20 cellular contexts compared by ENCODE assay signal in the genomic region with DNA sequence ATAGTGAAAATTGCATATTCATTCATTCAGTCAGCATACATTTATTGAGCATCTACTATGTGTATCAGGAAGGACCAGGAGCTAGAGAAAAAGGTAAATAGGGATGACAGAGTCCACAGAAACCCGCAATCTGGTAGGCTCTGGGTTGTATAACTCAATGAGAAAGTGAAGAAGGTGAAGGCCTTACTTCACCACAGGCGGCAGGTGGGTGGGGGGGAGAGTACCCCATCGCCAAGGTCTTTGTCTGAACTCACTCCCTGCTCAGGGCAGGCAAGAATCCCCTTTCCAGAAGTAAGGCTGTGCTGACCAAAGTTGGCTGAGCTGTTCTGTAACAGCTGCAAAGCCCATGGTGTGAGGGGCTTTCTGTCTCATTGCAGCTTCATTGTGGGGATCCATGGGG.
"Had no signal": no experiment of that assay in that cellular context is flagged by ENCODE, and none has a peak within 500 bp of the region (broad histone marks: within the 10 kb centered on the region; RNA-seq: fewer than 3 reads in every experiment).

No MANE protein-coding gene starts in this region.

- H3K4me3 ChIP-seq: dorsolateral prefrontal cortex, esophagus squamous epithelium, hepatocyte, mucosa of descending colon, ovary, right atrium auricular region, sigmoid colon, skin epidermis, testis, tibial nerve had no signal

- H3K36me3 ChIP-seq: esophagus squamous epithelium, ovary, right atrium auricular region, sigmoid colon, tibial nerve had no signal

- DNase-seq: cortex of kidney; dorsolateral prefrontal cortex; effector memory CD4-positive, alpha-beta T cell; esophagus squamous epithelium; foreskin fibroblast; mammary epithelial cell; mucosa of descending colon; naive thymus-derived CD8-positive, alpha-beta T cell; ovary; sigmoid colon; stimulated activated CD4-positive, alpha-beta T cell treated with anti-CD3 and anti-CD28 coated beads, Interleukin-2, amount 100 ng/mL, for 24 hours; stimulated activated CD4-positive, alpha-beta T cell treated with anti-CD3 and anti-CD28 coated beads, Interleukin-4, amount 100 ng/mL, for 4 hours; stimulated activated naive B cell treated with anti-CD40 and anti-IgM and Interleukin-4, amounts not matched to agents 10 μg/mL and 1 μg/mL and 100 μg/mL, for 72 hours; stimulated activated naive CD8-positive, alpha-beta T cell treated with anti-CD3 and anti-CD28 coated beads, Interleukin-15, amount 100 ng/mL, for 72 hours; testis had no signal

- FAIRE-seq: islet of Langerhans had no signal

- H3K27ac Mint-ChIP-seq: naive thymus-derived CD8-positive, alpha-beta T cell; stimulated activated naive B cell treated with anti-CD40 and anti-IgM and Interleukin-4, amounts not matched to agents 10 μg/mL and 1 μg/mL and 100 μg/mL, for 72 hours had no signal

- H2AFZ ChIP-seq: hepatocyte had no signal

- H3K79me2 ChIP-seq: hepatocyte had no signal

- H3K27ac ChIP-seq: dorsolateral prefrontal cortex, esophagus squamous epithelium, hepatocyte, ovary, right atrium auricular region, sigmoid colon, skin epidermis, testis, tibial nerve had no signal

- H3K4me1 ChIP-seq: sigmoid colon had no signal

- H3K27me3 ChIP-seq: dorsolateral prefrontal cortex, hepatocyte, ovary, right atrium auricular region, testis had no signal

- H3K4me2 ChIP-seq: hepatocyte had no signal

- H3K9me3 ChIP-seq: esophagus squamous epithelium, mucosa of descending colon, ovary, right atrium auricular region, sigmoid colon, testis, tibial nerve had no signal

- H3K4me1 Mint-ChIP-seq: naive thymus-derived CD8-positive, alpha-beta T cell; stimulated activated naive CD8-positive, alpha-beta T cell treated with anti-CD3 and anti-CD28 coated beads, Interleukin-15, amount 100 ng/mL, for 72 hours had no signal

- H3K4me3 Mint-ChIP-seq: naive thymus-derived CD8-positive, alpha-beta T cell; stimulated activated naive B cell treated with anti-CD40 and anti-IgM and Interleukin-4, amounts not matched to agents 10 μg/mL and 1 μg/mL and 100 μg/mL, for 72 hours; stimulated activated naive CD8-positive, alpha-beta T cell treated with anti-CD3 and anti-CD28 coated beads, Interleukin-15, amount 100 ng/mL, for 72 hours had no signal
